In the genomic region with DNA sequence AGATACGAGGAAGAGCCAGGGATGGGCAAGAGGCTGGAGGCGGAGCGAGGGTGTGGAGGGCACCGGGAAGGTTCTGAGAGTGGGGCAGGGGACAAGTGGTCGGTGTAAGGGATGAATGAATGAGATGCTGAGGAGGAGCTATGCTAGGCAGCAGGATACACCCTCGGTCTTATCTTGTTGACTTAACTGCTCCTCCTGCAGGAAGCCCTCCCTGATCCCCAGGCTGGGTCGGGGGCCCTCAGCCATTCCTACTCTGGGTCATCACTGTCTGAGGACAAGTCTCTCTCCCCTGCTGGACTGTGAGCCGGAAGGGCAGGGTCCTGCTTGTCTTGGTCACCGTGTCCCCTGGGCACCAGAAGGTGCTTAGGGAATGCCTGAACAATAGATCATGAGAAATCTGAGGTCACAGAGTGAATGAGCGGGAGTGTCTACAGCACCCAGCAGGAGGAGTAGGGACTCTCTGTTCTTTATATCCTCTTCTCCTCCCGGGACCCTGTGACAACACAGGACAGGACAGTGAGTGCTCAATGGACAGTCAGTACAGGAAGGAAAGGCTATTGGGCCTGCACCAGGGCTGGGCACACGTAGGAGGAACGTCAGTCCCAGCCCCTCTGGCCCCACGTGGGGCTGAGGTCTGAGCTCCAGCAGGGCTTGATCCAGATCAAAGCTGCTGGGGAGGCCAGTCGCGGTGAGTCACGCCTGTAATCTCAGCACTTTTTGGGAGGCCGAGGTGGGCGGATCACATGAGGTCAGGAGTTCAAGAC, we compare ENCODE assay signal across 8 cellular contexts. TPM values are rescaled to one million over a fixed set of nuclear protein-coding genes. Genes with fewer than 3 reads are reported as not detected.
A peak's percentile ranks its signal among the peaks of the same experiment; 100 is the strongest.
DNase-seq lines count a peak whose midpoint lies in the region; ATAC-seq and TF ChIP-seq lines count a peak whose summit lies in the region.

No MANE protein-coding gene starts in this region.

- intact Hi-C loops in left lung (cut with DNase I), result no loop called here

- CTCF ChIA-PET in AG04449 (lab: Yijun Ruan, JAX), result interaction anchor here (0.7 to 2.8 kb wide), 6 partner anchors 8 to 185 kb away, joined by 3 to 17 read pairs (median 4); no protein-coding TSS in a partner anchor

- ATAC-seq in left lung, result peak; percentile 9
- ATAC-seq in HG02610 (IDR thresholded peaks at IDR 0.05; ENCODE audit: unreplicated experiment), result no peak
- ATAC-seq in GM21529 (IDR thresholded peaks at IDR 0.05; ENCODE audit: unreplicated experiment), result no peak
- ATAC-seq in HG02571 (IDR thresholded peaks at IDR 0.05; ENCODE audit: unreplicated experiment), result no peak

- no peaks in the 10 kb centered on the region for H3K36me3 ChIP-seq in left lung
- no peaks in the 10 kb centered on the region for H3K36me3 ChIP-seq in effector memory CD4-positive, alpha-beta T cell (ENCODE audit: control insufficient read depth, insufficient read depth, low read length)

- DNase-seq in AG04449 (ENCODE audit: low read depth, low spot score) (peak; percentile 4), HS-5 (ENCODE audit: low read depth) (peak; percentile 22), astrocyte of the hippocampus (ENCODE audit: low read depth, low spot score) (peak; percentile 76), left lung (no peak)
- no peak for DNase-seq in effector memory CD4-positive, alpha-beta T cell

- H3K4me1 ChIP-seq in left lung, result peaks cover 22 to 29% of the 10 kb centered on the region in 2 donors
- peaks cover 23% of the 10 kb centered on the region for H3K4me1 ChIP-seq in effector memory CD4-positive, alpha-beta T cell (ENCODE audit: control insufficient read depth, insufficient read depth, low read length, poor library complexity, severe bottlenecking)

- no peaks in the 10 kb centered on the region for H3K9me3 ChIP-seq in left lung
- no peaks in the 10 kb centered on the region for H3K9me3 ChIP-seq in effector memory CD4-positive, alpha-beta T cell (ENCODE audit: control insufficient read depth, low read length)

- POLR2A ChIA-PET in AG04449 (lab: Yijun Ruan, JAX), result interaction anchor here (2.4 kb wide), 1 partner anchor 24 kb away, joined by 10 read pairs; a partner anchor contains a TSS

- no peak overlapping the region for H3K27ac ChIP-seq in left lung
- no peak overlapping the region for H3K27ac ChIP-seq in effector memory CD4-positive, alpha-beta T cell (ENCODE audit: insufficient read depth, low read length, poor library complexity, severe bottlenecking)

- TF ChIP-seq CTCF in AG04449 (IDR thresholded peaks at IDR 0.05; ENCODE audit: insufficient read depth, low read length, missing control alignments), result no peak
- TF ChIP-seq CTCF in left lung (IDR thresholded peaks at IDR 0.05), result no peak

- H3K4me3 ChIP-seq in AG04449 (ENCODE audit: low read depth, low read length) (no peak overlapping the region), left lung (no peak overlapping the region)
- no peak overlapping the region for H3K4me3 ChIP-seq in effector memory CD4-positive, alpha-beta T cell (ENCODE audit: insufficient read depth, low read depth, low read length, poor library complexity, severe bottlenecking)

- H3K27me3 ChIP-seq in left lung, result peaks cover 29 to 90% of the 10 kb centered on the region in 2 donors
- H3K27me3 ChIP-seq in effector memory CD4-positive, alpha-beta T cell (replicated peaks; ENCODE audit: control insufficient read depth, insufficient read depth, low read length, poor library complexity, severe bottlenecking), result no peaks in the 10 kb centered on the region

RNA-seq across cellular contexts. Expression of a gene that starts 6.5 kb away (rescaled TPM):
- not detected for total RNA-seq in left lung

RNA-seq across cellular contexts. Expression of a gene that starts 23.8 kb away (rescaled TPM):
- 10 to 100 TPM; 13.0 to 13.6 TPM for total RNA-seq in left lung

RNA-seq across cellular contexts. Expression of a gene that starts 24.3 kb away (rescaled TPM):
- total RNA-seq in left lung, result 10 to 100 TPM; 13.8 to 15.8 TPM

Comparison
In these comparisons a context has a peak if more than half of its experiments do, and no peak if none do; other contexts are left out.
1. DNase-seq: peak in AG04449 (single experiment), HS-5 (single experiment) and astrocyte of the hippocampus (single experiment); none in left lung (0 of 2) and effector memory CD4-positive, alpha-beta T cell (0 of 3).